ENCODE assay signal across 8 cellular contexts in the genomic region with DNA sequence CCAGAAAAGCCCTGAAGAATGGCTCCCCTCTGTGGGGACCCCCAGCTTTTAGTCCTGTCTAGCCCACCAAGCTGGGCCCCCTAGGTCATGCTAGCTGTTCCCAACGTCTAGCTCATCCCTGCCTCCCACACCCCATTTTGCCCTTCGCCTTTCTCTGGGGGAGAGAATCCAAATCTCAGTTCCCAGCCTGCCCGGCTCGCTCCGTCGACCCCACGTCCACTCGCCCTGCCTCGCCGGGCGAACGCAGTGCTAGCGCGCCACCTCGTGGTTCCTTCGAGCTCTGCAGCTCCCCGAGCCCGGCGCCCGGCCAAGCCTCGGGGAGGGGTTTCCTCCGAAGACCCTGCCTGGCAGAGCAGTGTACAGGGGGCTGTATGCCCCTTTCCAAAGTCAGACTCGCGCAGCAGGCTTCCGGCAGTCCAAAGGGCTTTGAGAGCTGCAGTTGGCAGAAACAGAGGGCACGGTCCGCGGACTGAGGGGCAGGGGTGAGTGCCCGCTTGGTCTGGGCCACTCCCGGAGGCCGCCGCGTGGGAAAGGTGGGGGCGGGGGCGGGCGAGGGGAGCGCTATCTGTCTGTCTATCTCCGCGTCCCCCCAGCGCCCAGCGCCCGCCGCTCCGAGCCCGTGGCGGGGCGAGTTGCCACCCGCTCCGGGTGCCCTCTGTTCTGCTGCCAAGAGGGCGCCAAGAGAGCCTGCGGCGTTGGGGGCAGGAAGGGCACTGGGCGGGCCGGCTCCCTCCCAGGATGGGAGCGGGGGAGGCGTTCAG. TPM values are rescaled to one million over a fixed set of nuclear protein-coding genes. Genes with fewer than 3 reads are reported as not detected.
DNase-seq lines count a peak whose midpoint lies in the region; ATAC-seq and TF ChIP-seq lines count a peak whose summit lies in the region.

No MANE protein-coding gene starts in this region.

- DNase-seq in NCI-H1694 (lab: John Stamatoyannopoulos, UW) (peak; percentile 68), lung microvascular endothelial cell (ENCODE audit: low read depth in 2 of 2) (peak; percentile 24 to 55)
- peak; percentile 82 for DNase-seq in activated CD4-positive, CD25-positive, alpha-beta regulatory T cell treated with anti-CD3 and anti-CD28 coated beads, Interleukin-2, amount 50 U/mL, for 72 hours
- peak; percentile 49 to 52 for DNase-seq in stimulated activated CD8-positive, alpha-beta memory T cell treated with anti-CD3 and anti-CD28 coated beads, Interleukin-2, amount 100 ng/mL, for 48 hours (ENCODE audit: low read depth in 2 of 2)

- no peak overlapping the region for H3K27ac Mint-ChIP-seq in dendritic cell treated with granulocyte-macrophage colony-stimulating factor and Interleukin-4, amounts not matched to agents 40 ng/mL and 50 ng/mL, for 4 days

- intact Hi-C loops in dendritic cell treated with granulocyte-macrophage colony-stimulating factor and Interleukin-4, amounts not matched to agents 40 ng/mL and 50 ng/mL, for 4 days (cut with micrococcal nuclease), result loop anchor here (1.0 to 5.0 kb wide), 2 partner anchors 116 to 429 kb away; no protein-coding TSS in a partner anchor

- TF ChIP-seq CTCF in GM12875 (IDR thresholded peaks at IDR 0.05; ENCODE audit: borderline replicate concordance, insufficient read depth, low read depth, low read length), result peak; percentile 98

- no peaks in the 10 kb centered on the region for H3K9me3 Mint-ChIP-seq in dendritic cell treated with granulocyte-macrophage colony-stimulating factor and Interleukin-4, amounts not matched to agents 40 ng/mL and 50 ng/mL, for 4 days

- H3K4me3 Mint-ChIP-seq in dendritic cell treated with granulocyte-macrophage colony-stimulating factor and Interleukin-4, amounts not matched to agents 40 ng/mL and 50 ng/mL, for 4 days, result peak overlapping the region; percentile 51

- H3K4me3 ChIP-seq in GM12875 (ENCODE audit: low read depth, low read length), result no peak overlapping the region

- ATAC-seq in GM18520 (IDR thresholded peaks at IDR 0.05; ENCODE audit: unreplicated experiment) (no peak), HG02642 (IDR thresholded peaks at IDR 0.05; ENCODE audit: poor library complexity, unreplicated experiment) (no peak)

- H3K27me3 Mint-ChIP-seq in dendritic cell treated with granulocyte-macrophage colony-stimulating factor and Interleukin-4, amounts not matched to agents 40 ng/mL and 50 ng/mL, for 4 days, result peaks cover 83% of the 10 kb centered on the region

- no peaks in the 10 kb centered on the region for H3K36me3 Mint-ChIP-seq in dendritic cell treated with granulocyte-macrophage colony-stimulating factor and Interleukin-4, amounts not matched to agents 40 ng/mL and 50 ng/mL, for 4 days (ENCODE audit: low read depth)

- H3K4me1 Mint-ChIP-seq in dendritic cell treated with granulocyte-macrophage colony-stimulating factor and Interleukin-4, amounts not matched to agents 40 ng/mL and 50 ng/mL, for 4 days (ENCODE audit: low read depth), result peaks cover 31% of the 10 kb centered on the region

RNA-seq across cellular contexts. Expression of a gene that starts 1.7 kb away (rescaled TPM):
- total RNA-seq in lung microvascular endothelial cell, result not detected in 2 replicates

RNA-seq across cellular contexts. Expression of a gene that starts 27.7 kb away (rescaled TPM):
- total RNA-seq in lung microvascular endothelial cell, result not detected in 2 replicates

RNA-seq across cellular contexts. Expression of a gene that starts 59.2 kb away (rescaled TPM):
- 112 and 162 TPM in 2 replicates for total RNA-seq in lung microvascular endothelial cell
